Comparison of ENCODE assay signal across 17 cellular contexts in genomic region chr10:81473755-81474154, GRCh38.
DNase-seq lines count a peak whose midpoint lies in the region; ATAC-seq and TF ChIP-seq lines count a peak whose summit lies in the region.
"Had no signal": no experiment of that assay in that cellular context is flagged by ENCODE, and none has a peak within 500 bp of the region (broad histone marks: within the 10 kb centered on the region; RNA-seq: fewer than 3 reads in every experiment).

No MANE protein-coding gene starts in this region.

- intact Hi-C loops in posterior vena cava (cut with DNase I), result no loop called here

- no peak overlapping the region for H4K8ac ChIP-seq in mesenchymal stem cell (ENCODE audit: low read length)

- no peaks in the 10 kb centered on the region for H3K79me1 ChIP-seq in mesenchymal stem cell (replicated peaks; ENCODE audit: low read length, poor library complexity, severe bottlenecking)

- no peak overlapping the region for H2BK5ac ChIP-seq in mesenchymal stem cell (ENCODE audit: low read depth, low read length, poor library complexity, severe bottlenecking)

- H3K18ac ChIP-seq in mesenchymal stem cell (ENCODE audit: low read depth in 1 of 2, low read length in 2 of 2), result no peak overlapping the region

- H3K4ac ChIP-seq in mesenchymal stem cell (ENCODE audit: low read depth in 1 of 2, low read length in 2 of 2), result no peak overlapping the region

- H3K9me3 Mint-ChIP-seq in chondrocyte (ENCODE audit: low read depth), result no peaks in the 10 kb centered on the region
- H3K9me3 Mint-ChIP-seq: CD8-positive, alpha-beta T cell had no signal

- H3K27me3 Mint-ChIP-seq in chondrocyte (ENCODE audit: low read depth), result no peaks in the 10 kb centered on the region
- H3K27me3 Mint-ChIP-seq: B cell; CD4-positive, CD25-positive, alpha-beta regulatory T cell had no signal

- no peak overlapping the region for H3K4me3 ChIP-seq in mesenchymal stem cell (ENCODE audit: insufficient read depth in 1 of 2, low read depth in 1 of 2, low read length in 2 of 2)
- no peak overlapping the region for H3K4me3 ChIP-seq in hepatocyte
- H3K4me3 ChIP-seq: BLaER1 had no signal

- no peak overlapping the region for H3K4me3 Mint-ChIP-seq in chondrocyte (ENCODE audit: unreplicated experiment)
- H3K4me3 Mint-ChIP-seq: B cell; CD4-positive, CD25-positive, alpha-beta regulatory T cell; CD8-positive, alpha-beta T cell had no signal

- ATAC-seq in HG03159 (IDR thresholded peaks at IDR 0.05; ENCODE audit: unreplicated experiment), result no peak
- ATAC-seq: CD8-positive, alpha-beta T cell had no signal

- H3K36me3 ChIP-seq in mesenchymal stem cell (ENCODE audit: control insufficient read depth in 1 of 2, insufficient read depth in 2 of 2, low read depth in 1 of 2, low read length in 2 of 2) (no peaks in the 10 kb centered on the region), hepatocyte (replicated peaks; ENCODE audit: insufficient read depth, low read depth) (no peaks in the 10 kb centered on the region)
- H3K36me3 ChIP-seq: BLaER1 had no signal

- H2BK15ac ChIP-seq in mesenchymal stem cell (ENCODE audit: low read depth, poor library complexity, severe bottlenecking), result no peak overlapping the region

- H4K91ac ChIP-seq in mesenchymal stem cell (ENCODE audit: low read length), result peak overlapping the region; percentile 37

- DNase-seq in chondrocyte (ENCODE audit: low spot score) (peak; percentile 69), mesenchymal stem cell (no peak), posterior vena cava (ENCODE audit: low spot score) (peak; percentile 61), hepatocyte (ENCODE audit: low spot score) (no peak), NCI-H226 (no peak)
- DNase-seq: Caco-2; CD4-positive, CD25-positive, alpha-beta regulatory T cell; DMS153; DND-41; GOT3; H7; HCEC 1CT had no signal

- no peaks in the 10 kb centered on the region for H3K36me3 Mint-ChIP-seq in chondrocyte (ENCODE audit: low read depth)
- H3K36me3 Mint-ChIP-seq: CD4-positive, CD25-positive, alpha-beta regulatory T cell; CD8-positive, alpha-beta T cell had no signal

- H3K4me1 Mint-ChIP-seq in chondrocyte (ENCODE audit: low read depth), result no peaks in the 10 kb centered on the region
- H3K4me1 Mint-ChIP-seq: B cell; CD4-positive, CD25-positive, alpha-beta regulatory T cell had no signal

- 98% methylated on average over 4 of the region's 4 CpGs for WGBS in mesenchymal stem cell
- WGBS in hepatocyte (ENCODE audit: low lambda C conversion rate, missing lambda C conversion rate), result 92% methylated on average over 4 of the region's 4 CpGs

- H2AK5ac ChIP-seq in mesenchymal stem cell (ENCODE audit: low read length, severe bottlenecking), result no peak overlapping the region

- H3K27ac ChIP-seq in mesenchymal stem cell (ENCODE audit: low read length, poor library complexity, severe bottlenecking) (no peak overlapping the region), hepatocyte (no peak overlapping the region)
- H3K27ac ChIP-seq: BLaER1, C4-2B had no signal

- no peak overlapping the region for H2BK120ac ChIP-seq in mesenchymal stem cell (ENCODE audit: low read depth, low read length)

- H3K4me2 ChIP-seq in mesenchymal stem cell (ENCODE audit: low read length, poor library complexity, severe bottlenecking), result no peak overlapping the region
- no peak overlapping the region for H3K4me2 ChIP-seq in hepatocyte
- H3K4me2 ChIP-seq: BLaER1 had no signal

- H3K4me1 ChIP-seq in mesenchymal stem cell (ENCODE audit: control insufficient read depth, insufficient read depth, low read depth, low read length) (no peaks in the 10 kb centered on the region), hepatocyte (ENCODE audit: insufficient read depth) (no peaks in the 10 kb centered on the region)
- H3K4me1 ChIP-seq: BLaER1, Caco-2 had no signal

- no peaks in the 10 kb centered on the region for H4K20me1 ChIP-seq in hepatocyte (ENCODE audit: insufficient read depth, poor library complexity, severe bottlenecking)
- H4K20me1 ChIP-seq: BLaER1 had no signal

- no peak overlapping the region for H3K23ac ChIP-seq in mesenchymal stem cell (ENCODE audit: low read length in 2 of 2)

- no peaks in the 10 kb centered on the region for H3K9me2 ChIP-seq in hepatocyte (replicated peaks; ENCODE audit: insufficient read depth)

- H2BK12ac ChIP-seq in mesenchymal stem cell (ENCODE audit: low read length in 2 of 2), result no peak overlapping the region

- no peak overlapping the region for H3K9ac ChIP-seq in mesenchymal stem cell (ENCODE audit: low read length)
- H3K9ac ChIP-seq: BLaER1 had no signal

- peaks cover 24% of the 10 kb centered on the region for H3K9me3 ChIP-seq in mesenchymal stem cell (ENCODE audit: control insufficient read depth, low read length)
- no peaks in the 10 kb centered on the region for H3K9me3 ChIP-seq in hepatocyte (ENCODE audit: low read depth)
- H3K9me3 ChIP-seq: Caco-2 had no signal

- H3K27ac Mint-ChIP-seq in chondrocyte (ENCODE audit: unreplicated experiment), result no peak overlapping the region
- H3K27ac Mint-ChIP-seq: B cell; CD4-positive, CD25-positive, alpha-beta regulatory T cell; CD8-positive, alpha-beta T cell had no signal

- TF ChIP-seq CTCF in chondrocyte (IDR thresholded peaks at IDR 0.05) (no peak), hepatocyte (IDR thresholded peaks at IDR 0.05; ENCODE audit: poor library complexity) (no peak)

- H2AFZ ChIP-seq in mesenchymal stem cell (ENCODE audit: low read depth, low read length), result no peak overlapping the region
- H2AFZ ChIP-seq in hepatocyte, result no peak overlapping the region

- no peak overlapping the region for H3K14ac ChIP-seq in mesenchymal stem cell (ENCODE audit: low read length in 2 of 2)

- H3K27me3 ChIP-seq in mesenchymal stem cell (ENCODE audit: control insufficient read depth in 1 of 2, insufficient read depth in 1 of 2, low read length in 2 of 2) (no peaks in the 10 kb centered on the region), hepatocyte (no peaks in the 10 kb centered on the region)
- H3K27me3 ChIP-seq: BLaER1 had no signal

- no peaks in the 10 kb centered on the region for H3K79me2 ChIP-seq in hepatocyte

Comparison
In these comparisons a context has a peak if more than half of its experiments do, and no peak if none do; other contexts are left out.
1. DNase-seq: peak in chondrocyte (single experiment) and posterior vena cava (single experiment); none in mesenchymal stem cell (single experiment), hepatocyte (single experiment) and NCI-H226 (single experiment).